18 cellular contexts compared by ENCODE assay signal in genomic region chr17:72519598-72519936, GRCh38.
DNase-seq lines count a peak whose midpoint lies in the region; ATAC-seq and TF ChIP-seq lines count a peak whose summit lies in the region.
"Had no signal": no experiment of that assay in that cellular context is flagged by ENCODE, and none has a peak within 500 bp of the region (broad histone marks: within the 10 kb centered on the region; RNA-seq: fewer than 3 reads in every experiment).

No MANE protein-coding gene starts in this region.

- intact Hi-C loops in body of pancreas (cut with DNase I), result no loop called here
- intact Hi-C loops in CD4-positive, alpha-beta memory T cell (cut with micrococcal nuclease), result no loop called here

- H3K4me2 ChIP-seq in GM23338, result no peak overlapping the region

- H3K4me3 ChIP-seq in GM23338, result no peak overlapping the region
- no peak overlapping the region for H3K4me3 ChIP-seq in body of pancreas
- peak overlapping the region; percentile 3 for H3K4me3 ChIP-seq in mucosa of stomach (ENCODE audit: low read length)
- no peak overlapping the region for H3K4me3 ChIP-seq in CD4-positive, alpha-beta memory T cell (ENCODE audit: low read length in 2 of 2)
- H3K4me3 ChIP-seq: uterus had no signal

- H3K36me3 Mint-ChIP-seq in GM23338 (ENCODE audit: low read depth), result no peaks in the 10 kb centered on the region
- H3K36me3 Mint-ChIP-seq in CD4-positive, alpha-beta memory T cell, result no peaks in the 10 kb centered on the region
- H3K36me3 Mint-ChIP-seq: CD14-positive monocyte had no signal

- H3K27ac ChIP-seq in GM23338 (ENCODE audit: low read depth) (no peak overlapping the region), body of pancreas (peak overlapping the region; percentile 89 to 96 (median 94)), substantia nigra (ENCODE audit: low read depth, low read length, poor library complexity, severe bottlenecking) (peak overlapping the region; percentile 16)
- H3K27ac ChIP-seq in CD4-positive, alpha-beta memory T cell (ENCODE audit: low read depth, low read length), result no peak overlapping the region
- H3K27ac ChIP-seq: neutrophil, uterus had no signal

- no peak for TF ChIP-seq POLR2A in body of pancreas (IDR thresholded peaks at IDR 0.05)

- no peaks in the 10 kb centered on the region for H3F3A ChIP-seq in GM23338 (replicated peaks; ENCODE audit: low read depth)

- ATAC-seq in GM23338 (no peak), body of pancreas (no peak)
- ATAC-seq: activated T-cell treated with anti-CD3 and anti-CD28 coated beads, Interleukin-2, amount 50 U/mL, for 72 hours had no signal

- H3K9me2 ChIP-seq in GM23338 (ENCODE audit: insufficient read depth), result no peaks in the 10 kb centered on the region

- TF ChIP-seq CTCF in GM23338 (conservative IDR thresholded peaks at IDR 0.05; ENCODE audit: low read depth in 2 of 2), result no peak
- no peak for TF ChIP-seq CTCF in body of pancreas (IDR thresholded peaks at IDR 0.05)

- H3K9me3 ChIP-seq in body of pancreas, result no peaks in the 10 kb centered on the region
- no peaks in the 10 kb centered on the region for H3K9me3 ChIP-seq in mucosa of stomach (ENCODE audit: control insufficient read depth, low read length)
- H3K9me3 ChIP-seq in CD4-positive, alpha-beta memory T cell (ENCODE audit: control insufficient read depth in 1 of 2, low read length in 2 of 2), result no peaks in the 10 kb centered on the region
- H3K9me3 ChIP-seq: neutrophil, uterus had no signal

- POLR2A ChIA-PET in CD4-positive, alpha-beta memory T cell (lab: Charles Lee; ENCODE audit: partially characterized antibody), result no interaction called here

- H4K20me1 ChIP-seq in GM23338 (replicated peaks; ENCODE audit: insufficient read depth), result no peaks in the 10 kb centered on the region

- WGBS in body of pancreas, 2 donors, result 51 to 52% methylated on average over 6 of the region's 6 CpGs

- H3K36me3 ChIP-seq in GM23338 (ENCODE audit: insufficient read depth) (no peaks in the 10 kb centered on the region), body of pancreas (replicated peaks in 1 of 2; ENCODE audit: insufficient read depth in 1 of 2, low read depth in 2 of 2) (no peaks in the 10 kb centered on the region), mucosa of stomach (ENCODE audit: control insufficient read depth, insufficient read depth, low read length) (no peaks in the 10 kb centered on the region)
- no peaks in the 10 kb centered on the region for H3K36me3 ChIP-seq in CD4-positive, alpha-beta memory T cell (ENCODE audit: insufficient read depth, low read length)
- H3K36me3 ChIP-seq: neutrophil, uterus had no signal

- peaks cover 3% of the 10 kb centered on the region for H3K27me3 Mint-ChIP-seq in GM23338 (ENCODE audit: insufficient read depth, low read depth, poor library complexity)
- H3K27me3 Mint-ChIP-seq in CD4-positive, alpha-beta memory T cell, result peaks cover 4 to 5% of the 10 kb centered on the region in 2 donors

- H2AFZ ChIP-seq in GM23338, result peak overlapping the region; percentile 89

- no peaks in the 10 kb centered on the region for H3K27me3 ChIP-seq in GM23338 (ENCODE audit: insufficient read depth)
- no peaks in the 10 kb centered on the region for H3K27me3 ChIP-seq in body of pancreas
- no peaks in the 10 kb centered on the region for H3K27me3 ChIP-seq in mucosa of stomach (ENCODE audit: control insufficient read depth, insufficient read depth, low read length)
- no peaks in the 10 kb centered on the region for H3K27me3 ChIP-seq in CD4-positive, alpha-beta memory T cell (ENCODE audit: insufficient read depth, low read length)
- H3K27me3 ChIP-seq: uterus had no signal

- CTCF ChIA-PET in CD4-positive, alpha-beta memory T cell (lab: Charles Lee; ENCODE audit: partially characterized antibody), result interaction anchor here (0.7 kb wide), 1 partner anchor 37 kb away, joined by 3 read pairs; no protein-coding TSS in a partner anchor

- H3K4me1 ChIP-seq in GM23338 (ENCODE audit: insufficient read depth) (peaks cover 17% of the 10 kb centered on the region), body of pancreas (peaks cover 60% of the 10 kb centered on the region), mucosa of stomach (ENCODE audit: control insufficient read depth, insufficient read depth, low read length) (peaks cover 57% of the 10 kb centered on the region)
- no peaks in the 10 kb centered on the region for H3K4me1 ChIP-seq in CD4-positive, alpha-beta memory T cell (ENCODE audit: insufficient read depth, low read length)
- H3K4me1 ChIP-seq: uterus had no signal

- no peaks in the 10 kb centered on the region for H3K79me2 ChIP-seq in GM23338 (replicated peaks; ENCODE audit: insufficient read depth)

- H3K9me3 Mint-ChIP-seq in GM23338, result no peaks in the 10 kb centered on the region
- no peaks in the 10 kb centered on the region for H3K9me3 Mint-ChIP-seq in CD4-positive, alpha-beta memory T cell
- H3K9me3 Mint-ChIP-seq: activated CD4-positive, alpha-beta T cell treated with anti-CD3 and anti-CD28 coated beads, Interleukin-2, amount 10 ng/mL, durations not matched to agents 24 days and 14 days; activated naive CD4-positive, alpha-beta T cell treated with anti-CD3 and anti-CD28 coated beads for 36 hours; activated T-cell treated with anti-CD3 and anti-CD28 coated beads, Interleukin-2, amount 50 U/mL, for 72 hours; dendritic cell treated with granulocyte-macrophage colony-stimulating factor and Interleukin-4, amounts not matched to agents 40 ng/mL and 50 ng/mL, for 4 days; T-helper 2 cell treated with Interferon-gamma antibody and Interleukin-4, amounts not matched to agents 5 μg/mL and 100 μg/mL, for 36 hours had no signal

- no peak overlapping the region for H3K9ac ChIP-seq in mucosa of stomach (ENCODE audit: low read length)

- H3K4me3 Mint-ChIP-seq in GM23338, result no peak overlapping the region
- H3K4me3 Mint-ChIP-seq in CD4-positive, alpha-beta memory T cell, result no peak overlapping the region
- H3K4me3 Mint-ChIP-seq: activated CD4-positive, alpha-beta T cell treated with anti-CD3 and anti-CD28 coated beads, Interleukin-2, amount 10 ng/mL, durations not matched to agents 24 days and 14 days; activated naive CD4-positive, alpha-beta T cell treated with anti-CD3 and anti-CD28 coated beads for 36 hours; activated T-cell treated with anti-CD3 and anti-CD28 coated beads, Interleukin-2, amount 50 U/mL, for 72 hours; dendritic cell treated with granulocyte-macrophage colony-stimulating factor and Interleukin-4, amounts not matched to agents 40 ng/mL and 50 ng/mL, for 4 days; T-helper 2 cell treated with Interferon-gamma antibody and Interleukin-4, amounts not matched to agents 5 μg/mL and 100 μg/mL, for 36 hours had no signal

- DNase-seq in GM23338 (ENCODE audit: low spot score) (no peak), body of pancreas (no peak), substantia nigra (lab: John Stamatoyannopoulos, UW) (no peak), T-helper 1 cell (no peak), GOT3 (lab: John Stamatoyannopoulos, UW) (no peak), NCI-H345 treated with DMSO at 0.1 percent for 48 hours (lab: John Stamatoyannopoulos, UW; ENCODE audit: unreplicated experiment) (no peak)
- DNase-seq in CD4-positive, alpha-beta memory T cell, result no peak
- DNase-seq: activated CD4-positive, alpha-beta T cell treated with anti-CD3 and anti-CD28 coated beads, Interleukin-2, amount 10 ng/mL, durations not matched to agents 24 days and 14 days; activated naive CD4-positive, alpha-beta T cell treated with anti-CD3 and anti-CD28 coated beads for 36 hours; activated T-cell treated with anti-CD3 and anti-CD28 coated beads, Interleukin-2, amount 50 U/mL, for 72 hours; EL; NCI-H2171; uterus had no signal

- no peak overlapping the region for H3K27ac Mint-ChIP-seq in GM23338
- no peak overlapping the region for H3K27ac Mint-ChIP-seq in CD4-positive, alpha-beta memory T cell
- H3K27ac Mint-ChIP-seq: activated CD4-positive, alpha-beta T cell treated with anti-CD3 and anti-CD28 coated beads, Interleukin-2, amount 10 ng/mL, durations not matched to agents 24 days and 14 days; activated naive CD4-positive, alpha-beta T cell treated with anti-CD3 and anti-CD28 coated beads for 36 hours; activated T-cell treated with anti-CD3 and anti-CD28 coated beads, Interleukin-2, amount 50 U/mL, for 72 hours; CD14-positive monocyte; dendritic cell treated with granulocyte-macrophage colony-stimulating factor and Interleukin-4, amounts not matched to agents 40 ng/mL and 50 ng/mL, for 4 days; T-helper 2 cell treated with Interferon-gamma antibody and Interleukin-4, amounts not matched to agents 5 μg/mL and 100 μg/mL, for 36 hours had no signal

- H3K4me1 Mint-ChIP-seq in GM23338, result peaks cover 48% of the 10 kb centered on the region
- H3K4me1 Mint-ChIP-seq in CD4-positive, alpha-beta memory T cell, result peaks cover 0 to 10% (median under 1%) of the 10 kb centered on the region in 4 donors
- H3K4me1 Mint-ChIP-seq: activated CD4-positive, alpha-beta T cell treated with anti-CD3 and anti-CD28 coated beads, Interleukin-2, amount 10 ng/mL, durations not matched to agents 24 days and 14 days had no signal

TF ChIP-seq in GM23338, 12 proteins besides CTCF, POLR2A, EP300 and RAD21 (continues in another document):
- no peak for TF ChIP-seq EZH2 (IDR thresholded peaks at IDR 0.05; ENCODE audit: low read depth, unreplicated experiment)
- TF ChIP-seq NANOG (IDR thresholded peaks at IDR 0.05; ENCODE audit: borderline replicate concordance), result no peak
- TF ChIP-seq CREB1 (CRISPR knock-in tag; IDR thresholded peaks at IDR 0.05; ENCODE audit: low read depth), result no peak

Comparison
In these comparisons a context has a peak if more than half of its experiments do, and no peak if none do; other contexts are left out.
1. H3K27ac ChIP-seq: peak in body of pancreas (4 of 4) and substantia nigra (single experiment); none in GM23338 (single experiment) and CD4-positive, alpha-beta memory T cell (single experiment).